In genomic region chr5:119478781-119479180, GRCh38 we compare ENCODE assay signal across 23 cellular contexts.
"Had no signal": no experiment of that assay in that cellular context is flagged by ENCODE, and none has a peak within 500 bp of the region (broad histone marks: within the 10 kb centered on the region; RNA-seq: fewer than 3 reads in every experiment).

No MANE protein-coding gene starts in this region.

- H3K27ac ChIP-seq: gastrocnemius medialis, parathyroid adenoma, right lobe of liver, skin epidermis, stomach, transverse colon, vagina, VCaP had no signal

- H3K4me1 ChIP-seq: gastrocnemius medialis, parathyroid adenoma, vagina had no signal

- H3K4me3 ChIP-seq: gastrocnemius medialis, mucosa of descending colon, right lobe of liver, skin epidermis, stomach, transverse colon, vagina had no signal

- DNase-seq: activated CD4-positive, alpha-beta T cell treated with anti-CD3 and anti-CD28 coated beads, Interleukin-2, amount 50 U/mL, for 1 hour; activated CD4-positive, CD25-positive, alpha-beta regulatory T cell treated with anti-CD3 and anti-CD28 coated beads, Interleukin-2, amount 50 U/mL, for 72 hours; activated CD8-positive, alpha-beta T cell treated with anti-CD3 and anti-CD28 coated beads, Interleukin-2, amount 10 ng/mL, durations not matched to agents 7 days and 5 days; activated gamma-delta T cell treated with Interleukin-2 at 50 U/mL for 16 hours; aorta; central memory CD4-positive, alpha-beta T cell; effector memory CD4-positive, alpha-beta T cell; gastrocnemius medialis; hippocampal formation; mesenchymal stem cell; mucosa of descending colon; nephron progenitor cell; nucleus accumbens; right lobe of liver; stimulated activated CD4-positive, alpha-beta T cell treated with anti-CD3 and anti-CD28 coated beads, Interleukin-1b, Interleukin-23, amount 100 ng/mL, for 48 hours; stomach; transverse colon had no signal

- H3K27me3 ChIP-seq: gastrocnemius medialis, right lobe of liver, stomach, transverse colon, vagina had no signal

- ATAC-seq: activated CD8-positive, alpha-beta T cell treated with anti-CD3 and anti-CD28 coated beads, Interleukin-2, amount 10 ng/mL, durations not matched to agents 7 days and 5 days; esophagus mucosa; gastrocnemius medialis; mucosa of descending colon; right lobe of liver; stimulated activated effector memory CD8-positive, alpha-beta T cell treated with anti-CD3 and anti-CD28 coated beads, Interleukin-12 subunit alpha, Interleukin-12 subunit beta, amount 100 ng/mL, for 72 hours had no signal

- H3K9ac ChIP-seq: parathyroid adenoma had no signal

- H3K9me3 ChIP-seq: gastrocnemius medialis, mucosa of descending colon, right lobe of liver, stomach, transverse colon, vagina had no signal
